ENCODE assay signal across 2 cellular contexts in the genomic region with DNA sequence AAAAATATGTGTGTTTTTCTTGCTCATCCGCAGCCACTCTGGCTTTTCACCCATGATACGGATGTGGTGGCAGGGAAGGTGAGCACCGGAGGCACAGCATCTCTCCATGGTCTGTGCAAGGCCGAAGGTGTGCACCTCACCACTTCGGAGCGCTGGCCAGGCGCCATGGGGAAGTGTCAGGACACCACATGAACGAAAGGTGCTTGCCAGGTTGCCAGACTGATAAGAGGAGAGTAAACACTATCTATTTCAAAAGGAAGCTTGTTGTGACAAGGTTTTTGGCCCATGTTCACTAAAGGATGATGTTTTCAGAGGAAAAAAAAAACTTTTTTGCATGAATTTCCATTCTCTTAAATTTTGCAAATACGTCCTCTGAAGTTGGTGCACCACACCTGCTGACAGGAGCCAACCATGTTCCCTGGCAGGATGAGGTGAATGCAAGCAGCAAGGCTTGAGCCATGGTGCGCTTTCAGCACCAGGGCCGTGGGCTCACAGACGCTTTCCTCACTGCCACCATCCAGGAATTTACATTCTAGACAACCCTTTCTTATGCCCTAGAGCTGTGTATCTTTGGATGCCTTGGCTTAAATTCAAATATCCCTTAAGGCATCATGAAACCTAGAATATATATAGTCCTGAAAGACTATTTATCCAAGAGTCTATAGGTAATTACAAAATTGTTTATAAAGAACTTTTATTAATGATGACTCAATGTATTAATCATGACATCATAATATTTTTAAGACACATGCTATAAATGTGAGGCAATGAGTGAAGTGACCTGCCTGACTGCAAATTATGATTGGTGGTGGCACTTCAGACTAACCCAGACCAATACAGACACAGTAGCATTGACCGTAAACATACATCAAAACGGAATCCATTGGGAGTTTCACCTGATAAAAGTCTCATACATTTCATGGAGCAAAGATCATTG.
TF ChIP-seq lines count a peak whose summit lies in the region.

No MANE protein-coding gene starts in this region.

TF ChIP-seq in HEK293, 187 proteins besides CTCF, POLR2A, EP300 and RAD21:
- TF ChIP-seq ZNF777 (tag by site-specific recombination; IDR thresholded peaks at IDR 0.05; ENCODE audit: borderline replicate concordance), result no peak
- TF ChIP-seq, protein P1, sequence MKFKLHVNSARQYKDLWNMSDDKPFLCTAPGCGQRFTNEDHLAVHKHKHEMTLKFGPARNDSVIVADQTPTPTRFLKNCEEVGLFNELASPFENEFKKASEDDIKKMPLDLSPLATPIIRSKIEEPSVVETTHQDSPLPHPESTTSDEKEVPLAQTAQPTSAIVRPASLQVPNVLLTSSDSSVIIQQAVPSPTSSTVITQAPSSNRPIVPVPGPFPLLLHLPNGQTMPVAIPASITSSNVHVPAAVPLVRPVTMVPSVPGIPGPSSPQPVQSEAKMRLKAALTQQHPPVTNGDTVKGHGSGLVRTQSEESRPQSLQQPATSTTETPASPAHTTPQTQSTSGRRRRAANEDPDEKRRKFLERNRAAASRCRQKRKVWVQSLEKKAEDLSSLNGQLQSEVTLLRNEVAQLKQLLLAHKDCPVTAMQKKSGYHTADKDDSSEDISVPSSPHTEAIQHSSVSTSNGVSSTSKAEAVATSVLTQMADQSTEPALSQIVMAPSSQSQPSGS (tag by site-specific recombination; IDR thresholded peaks at IDR 0.05; ENCODE audit: low read depth), result peak; percentile 79

TF ChIP-seq in K562, 482 proteins besides CTCF, POLR2A, EP300 and RAD21:
- TF ChIP-seq HSF4 (CRISPR knock-in tag; IDR thresholded peaks at IDR 0.05; ENCODE audit: borderline replicate concordance) (no peak), ATF7 (IDR thresholded peaks at IDR 0.05) (peak; percentile 12; the same call in 1 of the 2 replicates)
- TF ChIP-seq, protein P2, sequence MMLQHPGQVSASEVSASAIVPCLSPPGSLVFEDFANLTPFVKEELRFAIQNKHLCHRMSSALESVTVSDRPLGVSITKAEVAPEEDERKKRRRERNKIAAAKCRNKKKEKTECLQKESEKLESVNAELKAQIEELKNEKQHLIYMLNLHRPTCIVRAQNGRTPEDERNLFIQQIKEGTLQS (IDR thresholded peaks at IDR 0.05), result peak; percentile 48; the same call in 1 of the 2 replicates
- TF ChIP-seq, protein P2 (CRISPR knock-in tag; conservative IDR thresholded peaks at IDR 0.05), result no peak
TF ChIP-seq in K562: peak in this region for 2.
